ENCODE assay signal across 22 cellular contexts in genomic region chr4:166658585-166658984, GRCh38.
DNase-seq lines count a peak whose midpoint lies in the region; ATAC-seq and FAIRE-seq lines count a peak whose summit lies in the region.
"Had no signal": no experiment of that assay in that cellular context is flagged by ENCODE, and none has a peak within 500 bp of the region (broad histone marks: within the 10 kb centered on the region; RNA-seq: fewer than 3 reads in every experiment).

No MANE protein-coding gene starts in this region.

- FAIRE-seq in urothelium cell line (lab: Jason Lieb, UNC) = no peak

- DNase-seq in NCI-H345 (lab: John Stamatoyannopoulos, UW) (no peak), urothelium cell line (ENCODE audit: low spot score) (no peak)
- DNase-seq: activated CD4-positive, CD25-positive, alpha-beta regulatory T cell treated with anti-CD3 and anti-CD28 coated beads, Interleukin-2, amount 50 U/mL, for 72 hours; activated naive CD4-positive, alpha-beta T cell treated with anti-CD3 and anti-CD28 coated beads, Interleukin-2, amount 50 U/mL, for 16 hours; activated T-cell treated with anti-CD3 and anti-CD28 coated beads, Interleukin-2, amount 50 U/mL, for 48 hours; BE2C; Caco-2; immature natural killer cell; left ventricle myocardium superior; mucosa of descending colon; NCI-H1930; NCI-H510A; RPMI8226; SK-N-SH; stimulated activated CD4-positive, alpha-beta T cell treated with anti-CD3 and anti-CD28 coated beads, Interleukin-4, amount 100 ng/mL, for 1 hour; T-helper 9 cell had no signal

- peak; percentile 29 for ATAC-seq in GM18499 (IDR thresholded peaks at IDR 0.05; ENCODE audit: insufficient read depth, unreplicated experiment)
- peak; percentile 26 for ATAC-seq in GM19351 (IDR thresholded peaks at IDR 0.05; ENCODE audit: unreplicated experiment)
- peak; percentile 28 for ATAC-seq in HG02798 (IDR thresholded peaks at IDR 0.05; ENCODE audit: poor library complexity, unreplicated experiment)
- peak; percentile 29 for ATAC-seq in HG03439 (IDR thresholded peaks at IDR 0.05; ENCODE audit: unreplicated experiment)
- no peak for ATAC-seq in activated CD4-positive, CD25-positive, alpha-beta regulatory T cell treated with anti-CD3 and anti-CD28 coated beads, Interleukin-2, amount 50 U/mL, for 24 hours
- ATAC-seq in HG03460 (IDR thresholded peaks at IDR 0.05; ENCODE audit: unreplicated experiment) = no peak
- ATAC-seq: left ventricle myocardium superior, mucosa of descending colon had no signal

Comparison
In these comparisons a context has a peak if more than half of its experiments do, and no peak if none do; other contexts are left out.
1. ATAC-seq: peak in GM18499 (single experiment), GM19351 (single experiment), HG02798 (single experiment) and HG03439 (single experiment); none in activated CD4-positive, CD25-positive, alpha-beta regulatory T cell treated with anti-CD3 and anti-CD28 coated beads, Interleukin-2, amount 50 U/mL, for 24 hours (0 of 2) and HG03460 (single experiment).